1 cellular context compared by ENCODE assay signal in genomic region chr16:12009922-12010321, GRCh38.
TF ChIP-seq lines count a peak whose summit lies in the region.

No MANE protein-coding gene starts in this region.

TF ChIP-seq in WTC11, 78 proteins besides CTCF, POLR2A, EP300 and RAD21 (continued from another document):
- TF ChIP-seq E2F1 (CRISPR knock-in tag; IDR thresholded peaks at IDR 0.05): no peak
- TF ChIP-seq ZNF532 (CRISPR knock-in tag; IDR thresholded peaks at IDR 0.05; ENCODE audit: borderline replicate concordance): no peak
- TF ChIP-seq NR1H2 (CRISPR knock-in tag; IDR thresholded peaks at IDR 0.05): no peak
TF ChIP-seq in WTC11: peak in this region for 0.
